ENCODE assay signal across 9 cellular contexts in genomic region chr16:67396159-67396774, GRCh38. TPM values are rescaled to one million over a fixed set of nuclear protein-coding genes. Genes with fewer than 3 reads are reported as not detected.
DNase-seq lines count a peak whose midpoint lies in the region; ATAC-seq and TF ChIP-seq lines count a peak whose summit lies in the region.
"Had no signal": no experiment of that assay in that cellular context is flagged by ENCODE, and none has a peak within 500 bp of the region (broad histone marks: within the 10 kb centered on the region; RNA-seq: fewer than 3 reads in every experiment).

No MANE protein-coding gene starts in this region.

- no peaks in the 10 kb centered on the region for H3K79me2 ChIP-seq in neural cell (replicated peaks; ENCODE audit: insufficient read depth, low read length)

- ATAC-seq in HG02973 (IDR thresholded peaks at IDR 0.05; ENCODE audit: unreplicated experiment), result no peak
- ATAC-seq in naive thymus-derived CD8-positive, alpha-beta T cell, result no peak

- no peaks in the 10 kb centered on the region for H4K20me1 ChIP-seq in neural cell (ENCODE audit: insufficient read depth)

- no peaks in the 10 kb centered on the region for H3F3A ChIP-seq in neural cell (ENCODE audit: insufficient read depth, low read length, poor library complexity, severe bottlenecking)

- peak; percentile 11 for TF ChIP-seq EP300 in neural cell (conservative IDR thresholded peaks at IDR 0.05; ENCODE audit: poor library complexity, severe bottlenecking)

- H3K9me3 ChIP-seq in Peyer's patch (no peaks in the 10 kb centered on the region), neural cell (ENCODE audit: low read length) (no peaks in the 10 kb centered on the region)

- H3K9me2 ChIP-seq in neural cell (ENCODE audit: insufficient read depth, low read length), result no peaks in the 10 kb centered on the region

- peak overlapping the region; percentile 50 for H3K9ac ChIP-seq in neural cell (ENCODE audit: low read length)

- H3K4me3 Mint-ChIP-seq in naive thymus-derived CD8-positive, alpha-beta T cell, result no peak overlapping the region

- H3K27me3 ChIP-seq in Peyer's patch, result no peaks in the 10 kb centered on the region
- no peaks in the 10 kb centered on the region for H3K27me3 ChIP-seq in neural cell (ENCODE audit: insufficient read depth, low read depth, low read length)

- H3K4me3 ChIP-seq in Peyer's patch (peak overlapping the region in 1 of 4 donors; percentile 9), fibroblast of pulmonary artery (replicated peaks; ENCODE audit: low read depth, low read length) (no peak overlapping the region), neural cell (ENCODE audit: low read length) (peak overlapping the region; percentile 35)

- H3K4me1 Mint-ChIP-seq in naive thymus-derived CD8-positive, alpha-beta T cell, result peaks cover 9 to 17% (median 10%) of the 10 kb centered on the region in 4 donors

- peak; percentile 75 for DNase-seq in NCI-H2029 (lab: John Stamatoyannopoulos, UW)
- DNase-seq in NCI-H2029 treated with DMSO at 0.1 percent for 48 hours (lab: John Stamatoyannopoulos, UW), result no peak
- DNase-seq in Peyer's patch, result peak in 2 of 3 donors; percentile 90 to 92
- DNase-seq in fibroblast of pulmonary artery (ENCODE audit: low read depth), result peak; percentile 65
- no peak for DNase-seq in naive thymus-derived CD8-positive, alpha-beta T cell
- DNase-seq in stimulated activated CD8-positive, alpha-beta memory T cell treated with anti-CD3 and anti-CD28 coated beads, Interleukin-4, amount 100 ng/mL, for 48 hours, result no peak

- no peak for TF ChIP-seq RAD21 in neural cell (conservative IDR thresholded peaks at IDR 0.05)

- peaks cover 4 to 71% (median 16%) of the 10 kb centered on the region in 4 donors for H3K4me1 ChIP-seq in Peyer's patch

- no peak for TF ChIP-seq POLR2A in Peyer's patch (IDR thresholded peaks at IDR 0.05)

- POLR2A ChIA-PET in naive thymus-derived CD8-positive, alpha-beta T cell (lab: Charles Lee), result no interaction called here

- no peaks in the 10 kb centered on the region for H3K9me3 Mint-ChIP-seq in naive thymus-derived CD8-positive, alpha-beta T cell

- peak overlapping the region; percentile 32 for H2AFZ ChIP-seq in neural cell (ENCODE audit: low read depth, low read length)

- no peak for TF ChIP-seq CTCF in Peyer's patch (IDR thresholded peaks at IDR 0.05)
- no peak for TF ChIP-seq CTCF in fibroblast of pulmonary artery (IDR thresholded peaks at IDR 0.05; ENCODE audit: low read length, missing control alignments)
- no peak for TF ChIP-seq CTCF in neural cell (IDR thresholded peaks at IDR 0.05; ENCODE audit: poor library complexity, severe bottlenecking)

- H3K36me3 ChIP-seq in Peyer's patch (no peaks in the 10 kb centered on the region), neural cell (ENCODE audit: insufficient read depth, low read length) (no peaks in the 10 kb centered on the region)

- peaks cover 0 to 2% (median 0%) of the 10 kb centered on the region in 3 donors for H3K36me3 Mint-ChIP-seq in naive thymus-derived CD8-positive, alpha-beta T cell

- peak overlapping the region in 2 of 4 donors; percentile 68 to 82 for H3K27ac ChIP-seq in Peyer's patch
- peak overlapping the region; percentile 31 for H3K27ac ChIP-seq in neural cell (ENCODE audit: low read length)

- H3K27ac Mint-ChIP-seq in naive thymus-derived CD8-positive, alpha-beta T cell, result no peak overlapping the region

- peaks cover 5 to 51% (median 19%) of the 10 kb centered on the region in 5 donors for H3K27me3 Mint-ChIP-seq in naive thymus-derived CD8-positive, alpha-beta T cell

- no peak overlapping the region for H3K4me2 ChIP-seq in neural cell (ENCODE audit: low read length)

TF ChIP-seq in neural cell, 6 proteins besides CTCF, POLR2A, EP300 and RAD21:
- TF ChIP-seq REST (IDR thresholded peaks at IDR 0.05; ENCODE audit: borderline replicate concordance) (no peak), TAF1 (IDR thresholded peaks at IDR 0.05; ENCODE audit: low read depth) (no peak)

RNA-seq across cellular contexts. Expression of gene TPPP3, which starts 3.0 kb away (rescaled TPM):
- total RNA-seq in Peyer's patch, result 10 to 100 TPM in 2 of 4 donors, 1 to 10 TPM in 2; 6.6 to 33.3 (median 16.6) TPM
- 1.1 and 2.7 TPM in 2 replicates for polyA plus RNA-seq in neural cell
- 1.0 and 1.5 TPM in 2 replicates for polyA minus RNA-seq in neural cell
- total RNA-seq in naive thymus-derived CD8-positive, alpha-beta T cell, result not detected
- polyA plus RNA-seq in naive thymus-derived CD8-positive, alpha-beta T cell, result not detected

RNA-seq across cellular contexts. Expression of gene ZDHHC1, which starts 20.0 kb away (rescaled TPM):
- total RNA-seq in Peyer's patch, result 10 to 100 TPM in 1 of 4 donors, 1 to 10 TPM in 3; 3.5 to 14.5 (median 6.3) TPM
- 1.7 TPM in 1 of 2 replicates, not detected in the other for polyA plus RNA-seq in neural cell
- 1.7 and 1.9 TPM in 2 replicates for polyA minus RNA-seq in neural cell
- total RNA-seq in naive thymus-derived CD8-positive, alpha-beta T cell, result under 1 TPM in 1 of 2 experiments, not detected in 1; 0.52 TPM
- under 1 TPM; 0.18 to 0.28 (median 0.27) TPM for polyA plus RNA-seq in naive thymus-derived CD8-positive, alpha-beta T cell

RNA-seq across cellular contexts. Expression of gene HSD11B2, which starts 34.7 kb away (rescaled TPM):
- 100 to 1,000 TPM; 116 to 688 (median 499) TPM for total RNA-seq in Peyer's patch
- polyA plus RNA-seq in neural cell, result 0.24 and 2.8 TPM in 2 replicates
- not detected in 2 replicates for polyA minus RNA-seq in neural cell
- not detected for total RNA-seq in naive thymus-derived CD8-positive, alpha-beta T cell
- polyA plus RNA-seq in naive thymus-derived CD8-positive, alpha-beta T cell, result not detected
- polyA plus RNA-seq: AG04450 had no signal

Comparison
In these comparisons a context has a peak if more than half of its experiments do, and no peak if none do; other contexts are left out.
1. DNase-seq: peak in NCI-H2029 (single experiment), Peyer's patch (2 of 3) and fibroblast of pulmonary artery (single experiment); none in NCI-H2029 treated with DMSO at 0.1 percent for 48 hours (single experiment), naive thymus-derived CD8-positive, alpha-beta T cell (0 of 10) and stimulated activated CD8-positive, alpha-beta memory T cell treated with anti-CD3 and anti-CD28 coated beads, Interleukin-4, amount 100 ng/mL, for 48 hours (single experiment).
2. RNA of gene TPPP3, which starts 3.0 kb away (total RNA-seq): 6.6 to 33.3 TPM in Peyer's patch; not detected in naive thymus-derived CD8-positive, alpha-beta T cell; every median in the first group is over 4 times any median in the second.
3. RNA of gene HSD11B2, which starts 34.7 kb away (total RNA-seq): 116 to 688 TPM in Peyer's patch; not detected in naive thymus-derived CD8-positive, alpha-beta T cell; every median in the first group is over 100 times any median in the second.